ENCODE assay signal across 2 cellular contexts in genomic region chr7:128055668-128056067, GRCh38.
TF ChIP-seq lines count a peak whose summit lies in the region.

No MANE protein-coding gene starts in this region.

TF ChIP-seq in SK-N-SH, 30 proteins besides CTCF, POLR2A, EP300 and RAD21 (continued from another document):
- TF ChIP-seq ZBTB33 (IDR thresholded peaks at IDR 0.05; ENCODE audit: borderline replicate concordance, low read depth) (no peak), EZH2phosphoT487 (IDR thresholded peaks at IDR 0.05; ENCODE audit: borderline replicate concordance, low read depth) (no peak), CHD2 (IDR thresholded peaks at IDR 0.05; ENCODE audit: low read length, partially characterized antibody) (peak; percentile 23), YY1 (IDR thresholded peaks at IDR 0.05; ENCODE audit: low read depth) (no peak), TCF12 (IDR thresholded peaks at IDR 0.05) (peak; percentile 52; the same call in 1 of the 2 replicates), SIN3A (IDR thresholded peaks at IDR 0.05; ENCODE audit: borderline replicate concordance, low read depth, low read length) (no peak), GABPA (IDR thresholded peaks at IDR 0.05; ENCODE audit: low read depth) (no peak), POLR2AphosphoS5 (IDR thresholded peaks at IDR 0.05; ENCODE audit: low read depth, low read length) (no peak), NRF1 (IDR thresholded peaks at IDR 0.05; ENCODE audit: low read depth, low read length) (no peak), FOXJ3 (CRISPR knock-in tag; IDR thresholded peaks at IDR 0.05) (0 out of 2 replicates have a peak, but pooled peaks have one; percentile 52), GATA2 (CRISPR knock-in tag; IDR thresholded peaks at IDR 0.05) (no peak), PBX3 (IDR thresholded peaks at IDR 0.05) (0 out of 2 replicates have a peak, but pooled peaks have one; percentile 13)

TF ChIP-seq in HEK293T, 16 proteins besides CTCF, POLR2A, EP300 and RAD21 (continued from another document):
- no peak for TF ChIP-seq PKNOX1 (IDR thresholded peaks at IDR 0.05)
